21 cellular contexts compared by ENCODE assay signal in genomic region chr14:70635971-70636595, GRCh38. TPM values are rescaled to one million over a fixed set of nuclear protein-coding genes. Genes with fewer than 3 reads are reported as not detected.
DNase-seq lines count a peak whose midpoint lies in the region; ATAC-seq and TF ChIP-seq lines count a peak whose summit lies in the region.
"Had no signal": no experiment of that assay in that cellular context is flagged by ENCODE, and none has a peak within 500 bp of the region (broad histone marks: within the 10 kb centered on the region; RNA-seq: fewer than 3 reads in every experiment).

No MANE protein-coding gene starts in this region.

- H3K4me3 ChIP-seq in RWPE2 (ENCODE audit: severe bottlenecking) = no peak overlapping the region
- H3K4me3 ChIP-seq in CD8-positive, alpha-beta memory T cell (ENCODE audit: low read length) = no peak overlapping the region
- H3K4me3 ChIP-seq: body of pancreas, esophagus muscularis mucosa, stomach, upper lobe of right lung had no signal

- peaks cover 9% of the 10 kb centered on the region for H3K27me3 ChIP-seq in RWPE2 (ENCODE audit: insufficient read depth, poor library complexity, severe bottlenecking)
- no peaks in the 10 kb centered on the region for H3K27me3 ChIP-seq in CD8-positive, alpha-beta memory T cell (ENCODE audit: insufficient read depth, low read length, poor library complexity, severe bottlenecking)
- H3K27me3 ChIP-seq: body of pancreas had no signal

- no peak overlapping the region for H3K4me3 Mint-ChIP-seq in activated naive CD4-positive, alpha-beta T cell treated with anti-CD3 and anti-CD28 coated beads for 36 hours
- no peak overlapping the region for H3K4me3 Mint-ChIP-seq in stimulated activated naive CD8-positive, alpha-beta T cell treated with anti-CD3 and anti-CD28 coated beads, Interleukin-15, Interleukin-2, amounts not matched to agents 100 ng/mL and 50 ng/mL, for 24 hours
- H3K4me3 Mint-ChIP-seq in CD8-positive, alpha-beta memory T cell = peak overlapping the region in 1 of 7 donors; percentile 51
- H3K4me3 Mint-ChIP-seq: CD4-positive, alpha-beta memory T cell had no signal

- peak overlapping the region; percentile 1 for H3K27ac Mint-ChIP-seq in activated naive CD4-positive, alpha-beta T cell treated with anti-CD3 and anti-CD28 coated beads for 36 hours
- H3K27ac Mint-ChIP-seq in stimulated activated naive CD8-positive, alpha-beta T cell treated with anti-CD3 and anti-CD28 coated beads, Interleukin-15, Interleukin-2, amounts not matched to agents 100 ng/mL and 50 ng/mL, for 24 hours = peak overlapping the region; percentile 1
- H3K27ac Mint-ChIP-seq in CD8-positive, alpha-beta memory T cell = peak overlapping the region in 1 of 8 donors; percentile 35

- no peak overlapping the region for H3K27ac ChIP-seq in RWPE2 (ENCODE audit: poor library complexity, severe bottlenecking)
- no peak overlapping the region for H3K27ac ChIP-seq in CD8-positive, alpha-beta memory T cell (ENCODE audit: low read depth, low read length)
- H3K27ac ChIP-seq: body of pancreas, esophagus muscularis mucosa, stomach, upper lobe of right lung had no signal

- no peaks in the 10 kb centered on the region for H3K27me3 Mint-ChIP-seq in activated naive CD4-positive, alpha-beta T cell treated with anti-CD3 and anti-CD28 coated beads for 36 hours (ENCODE audit: low read depth)
- peaks cover 5% of the 10 kb centered on the region for H3K27me3 Mint-ChIP-seq in stimulated activated naive CD8-positive, alpha-beta T cell treated with anti-CD3 and anti-CD28 coated beads, Interleukin-15, Interleukin-2, amounts not matched to agents 100 ng/mL and 50 ng/mL, for 24 hours
- H3K27me3 Mint-ChIP-seq in CD8-positive, alpha-beta memory T cell = peaks cover 0 to 5% of the 10 kb centered on the region in 2 donors

- no peak for DNase-seq in activated naive CD4-positive, alpha-beta T cell treated with anti-CD3 and anti-CD28 coated beads for 36 hours
- DNase-seq in activated naive CD4-positive, alpha-beta T cell treated with Interleukin-2 at 50 U/mL for 16 hours = no peak
- no peak for DNase-seq in RWPE2 (ENCODE audit: low spot score)
- no peak for DNase-seq in DMS79 treated with DMSO at 0.1 percent for 48 hours (lab: John Stamatoyannopoulos, UW)
- DNase-seq in CD8-positive, alpha-beta memory T cell = no peak
- DNase-seq: activated gamma-delta T cell; body of pancreas; CD4-positive, alpha-beta memory T cell; cortex of kidney; head of caudate nucleus; MM.1S; NCI-H1930; NCI-H446; retina; SHP77 treated with DMSO at 0.1 percent for 48 hours; stomach; upper lobe of right lung had no signal

- peaks cover 4% of the 10 kb centered on the region for H3K36me3 Mint-ChIP-seq in activated naive CD4-positive, alpha-beta T cell treated with anti-CD3 and anti-CD28 coated beads for 36 hours (ENCODE audit: low read depth)
- no peaks in the 10 kb centered on the region for H3K36me3 Mint-ChIP-seq in stimulated activated naive CD8-positive, alpha-beta T cell treated with anti-CD3 and anti-CD28 coated beads, Interleukin-15, Interleukin-2, amounts not matched to agents 100 ng/mL and 50 ng/mL, for 24 hours (ENCODE audit: low read depth)
- peaks cover 0 to 2% (median 2%) of the 10 kb centered on the region in 3 donors for H3K36me3 Mint-ChIP-seq in CD8-positive, alpha-beta memory T cell

- CTCF ChIA-PET in activated naive CD4-positive, alpha-beta T cell treated with anti-CD3 and anti-CD28 coated beads for 36 hours (lab: Charles Lee) = interaction anchor here (1.6 kb wide), 1 partner anchor 77 kb away, joined by 4 read pairs; no protein-coding TSS in a partner anchor
- CTCF ChIA-PET in CD8-positive, alpha-beta memory T cell (lab: Charles Lee) = no interaction called here

- no peaks in the 10 kb centered on the region for H3K4me1 ChIP-seq in RWPE2 (ENCODE audit: insufficient read depth, poor library complexity, severe bottlenecking)
- peaks cover 11% of the 10 kb centered on the region for H3K4me1 ChIP-seq in CD8-positive, alpha-beta memory T cell (ENCODE audit: insufficient read depth, low read length)

- POLR2A ChIA-PET in CD8-positive, alpha-beta memory T cell (lab: Charles Lee) = no interaction called here

- H3K9me3 ChIP-seq in RWPE2 (ENCODE audit: severe bottlenecking) = no peaks in the 10 kb centered on the region
- H3K9me3 ChIP-seq in CD8-positive, alpha-beta memory T cell (ENCODE audit: low read length) = no peaks in the 10 kb centered on the region
- H3K9me3 ChIP-seq: body of pancreas, esophagus muscularis mucosa, stomach, upper lobe of right lung had no signal

- no peak for TF ChIP-seq CTCF in RWPE2 (IDR thresholded peaks at IDR 0.05; ENCODE audit: poor library complexity, severe bottlenecking)

- peaks cover 22% of the 10 kb centered on the region for H3K4me1 Mint-ChIP-seq in activated naive CD4-positive, alpha-beta T cell treated with anti-CD3 and anti-CD28 coated beads for 36 hours (ENCODE audit: low read depth)
- H3K4me1 Mint-ChIP-seq in stimulated activated naive CD8-positive, alpha-beta T cell treated with anti-CD3 and anti-CD28 coated beads, Interleukin-15, Interleukin-2, amounts not matched to agents 100 ng/mL and 50 ng/mL, for 24 hours (ENCODE audit: low read depth) = peaks cover 19% of the 10 kb centered on the region
- peaks cover 9 to 23% (median 15%) of the 10 kb centered on the region in 3 donors for H3K4me1 Mint-ChIP-seq in CD8-positive, alpha-beta memory T cell

- peaks cover 8% of the 10 kb centered on the region for H3K9me3 Mint-ChIP-seq in activated naive CD4-positive, alpha-beta T cell treated with anti-CD3 and anti-CD28 coated beads for 36 hours
- no peaks in the 10 kb centered on the region for H3K9me3 Mint-ChIP-seq in stimulated activated naive CD8-positive, alpha-beta T cell treated with anti-CD3 and anti-CD28 coated beads, Interleukin-15, Interleukin-2, amounts not matched to agents 100 ng/mL and 50 ng/mL, for 24 hours
- H3K9me3 Mint-ChIP-seq in CD8-positive, alpha-beta memory T cell = no peaks in the 10 kb centered on the region

- H3K36me3 ChIP-seq in RWPE2 (ENCODE audit: low read depth) = no peaks in the 10 kb centered on the region
- no peaks in the 10 kb centered on the region for H3K36me3 ChIP-seq in CD8-positive, alpha-beta memory T cell (ENCODE audit: insufficient read depth, low read length)
- H3K36me3 ChIP-seq: esophagus muscularis mucosa, stomach, upper lobe of right lung had no signal

- ATAC-seq in RWPE2 (ENCODE audit: low read depth) (peak; percentile 70), esophagus mucosa (peak; percentile 82), GM21723 (IDR thresholded peaks at IDR 0.05; ENCODE audit: unreplicated experiment) (no peak)
- ATAC-seq: body of pancreas, upper lobe of right lung had no signal

- intact Hi-C loops in activated naive CD4-positive, alpha-beta T cell treated with anti-CD3 and anti-CD28 coated beads for 36 hours (cut with micrococcal nuclease) = no loop called here

RNA-seq across cellular contexts. Expression of gene TTC9, which starts 5.6 kb away (rescaled TPM):
- 1 to 10 TPM; 7.5 to 7.6 TPM for total RNA-seq in activated naive CD4-positive, alpha-beta T cell treated with anti-CD3 and anti-CD28 coated beads for 36 hours
- 40.5 TPM for total RNA-seq in esophagus mucosa
- total RNA-seq in CD8-positive, alpha-beta memory T cell = 1 to 10 TPM; 5.8 to 6.5 TPM
- 12.5 TPM for polyA plus RNA-seq in CD8-positive, alpha-beta memory T cell

RNA-seq across cellular contexts. Expression of gene MED6, which starts 35.6 kb away (rescaled TPM):
- 10 to 100 TPM; 48.5 to 48.9 TPM for total RNA-seq in activated naive CD4-positive, alpha-beta T cell treated with anti-CD3 and anti-CD28 coated beads for 36 hours
- 22.2 TPM for total RNA-seq in esophagus mucosa
- 10 to 100 TPM; 62.3 to 63.9 TPM for total RNA-seq in CD8-positive, alpha-beta memory T cell
- 41.1 TPM for polyA plus RNA-seq in CD8-positive, alpha-beta memory T cell
